13 cellular contexts compared by ENCODE assay signal in the genomic region with DNA sequence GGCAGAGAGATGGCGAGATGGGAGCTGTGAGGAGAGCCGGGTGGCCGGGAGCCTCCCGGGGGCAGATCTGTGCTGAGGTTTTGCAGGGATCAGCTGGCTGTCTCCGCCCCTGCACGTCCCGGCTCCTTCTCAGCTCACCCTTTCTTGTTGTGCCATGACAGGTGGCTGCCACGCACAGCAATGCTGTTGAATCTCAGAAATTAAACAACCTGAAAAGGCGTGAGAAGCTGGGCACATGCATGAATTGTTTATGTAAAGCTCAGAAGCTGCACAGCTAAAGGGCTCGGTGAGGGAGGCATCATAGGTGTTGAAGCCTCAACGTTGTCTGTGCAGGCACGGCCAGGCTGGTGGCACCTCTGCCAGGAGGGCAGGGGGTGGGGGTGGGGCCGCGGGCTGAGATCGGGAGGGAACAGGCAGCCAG. TPM values are rescaled to one million over a fixed set of nuclear protein-coding genes. Genes with fewer than 3 reads are reported as not detected.
DNase-seq lines count a peak whose midpoint lies in the region; ATAC-seq and TF ChIP-seq lines count a peak whose summit lies in the region.
"Had no signal": no experiment of that assay in that cellular context is flagged by ENCODE, and none has a peak within 500 bp of the region (broad histone marks: within the 10 kb centered on the region; RNA-seq: fewer than 3 reads in every experiment).

No MANE protein-coding gene starts in this region.

- H3K79me2 ChIP-seq in osteoblast (ENCODE audit: insufficient read depth, low read length), result no peaks in the 10 kb centered on the region

- H3K4me3 Mint-ChIP-seq in CD4-positive, alpha-beta T cell, result peak overlapping the region; percentile 7
- no peak overlapping the region for H3K4me3 Mint-ChIP-seq in chondrocyte (ENCODE audit: unreplicated experiment)
- H3K4me3 Mint-ChIP-seq: mesothelial cell of epicardium had no signal

- no peak for TF ChIP-seq CTCF in CD4-positive, alpha-beta T cell (IDR thresholded peaks at IDR 0.05)
- TF ChIP-seq CTCF in chondrocyte (IDR thresholded peaks at IDR 0.05), result no peak
- no peak for TF ChIP-seq CTCF in osteoblast (IDR thresholded peaks at IDR 0.05; ENCODE audit: extremely low read depth, low read depth, low read length)

- H3K4me3 ChIP-seq in osteoblast (ENCODE audit: insufficient read depth, low read length), result no peak overlapping the region
- H3K4me3 ChIP-seq: gastrocnemius medialis, thyroid gland had no signal

- no peaks in the 10 kb centered on the region for H3K36me3 ChIP-seq in osteoblast (ENCODE audit: insufficient read depth, low read length)
- H3K36me3 ChIP-seq: gastrocnemius medialis, thyroid gland had no signal

- DNase-seq in DMS 273 (lab: John Stamatoyannopoulos, UW; ENCODE audit: unreplicated experiment) (peak; percentile 59), DMS 273 treated with DMSO at 0.1 percent for 48 hours (lab: John Stamatoyannopoulos, UW) (no peak), NCI-H69 (lab: John Stamatoyannopoulos, UW) (peak; percentile 19), chondrocyte (ENCODE audit: low spot score) (peak; percentile 56), osteoblast (ENCODE audit: insufficient read length, low spot score, missing footprints) (no peak)
- no peak for DNase-seq in CD4-positive, alpha-beta T cell
- DNase-seq: gastrocnemius medialis, NCI-H1436, thyroid gland had no signal

- H3K27ac Mint-ChIP-seq in CD4-positive, alpha-beta T cell, result peak overlapping the region; percentile 2
- no peak overlapping the region for H3K27ac Mint-ChIP-seq in chondrocyte (ENCODE audit: unreplicated experiment)
- H3K27ac Mint-ChIP-seq: mesothelial cell of epicardium had no signal

- no peaks in the 10 kb centered on the region for H3K9me3 ChIP-seq in CD4-positive, alpha-beta T cell (ENCODE audit: control insufficient read depth, low read length)
- H3K9me3 ChIP-seq in osteoblast (ENCODE audit: low read depth, low read length), result no peaks in the 10 kb centered on the region
- H3K9me3 ChIP-seq: gastrocnemius medialis, thyroid gland had no signal

- no peak overlapping the region for H3K27ac ChIP-seq in CD4-positive, alpha-beta T cell (ENCODE audit: low read depth, low read length)
- no peak overlapping the region for H3K27ac ChIP-seq in osteoblast (ENCODE audit: low read depth, low read length)
- H3K27ac ChIP-seq: 22Rv1, gastrocnemius medialis, thyroid gland had no signal

- CTCF ChIA-PET in CD4-positive, alpha-beta T cell (lab: Charles Lee), result interaction anchor here (1.1 to 1.9 kb wide), 5 partner anchors 9 to 65 kb away, joined by 3 to 9 read pairs (median 4); partner anchors contain the start of gene PDCD1

- POLR2A ChIA-PET in CD4-positive, alpha-beta T cell (lab: Charles Lee), result interaction anchor here (0.6 to 2.2 kb wide), 7 partner anchors 9 to 553 kb away, joined by 3 to 9 read pairs (median 6); partner anchors contain the start of genes D2HGDH, HDLBP, ING5 and SEPTIN2

- no peaks in the 10 kb centered on the region for H4K20me1 ChIP-seq in osteoblast (ENCODE audit: insufficient read depth, low read length)

- peaks cover 52% of the 10 kb centered on the region for H3K4me1 Mint-ChIP-seq in CD4-positive, alpha-beta T cell (ENCODE audit: low read depth)
- no peaks in the 10 kb centered on the region for H3K4me1 Mint-ChIP-seq in chondrocyte (ENCODE audit: low read depth)

- peaks cover 19% of the 10 kb centered on the region for H3K27me3 Mint-ChIP-seq in CD4-positive, alpha-beta T cell
- peaks cover 28% of the 10 kb centered on the region for H3K27me3 Mint-ChIP-seq in chondrocyte (ENCODE audit: low read depth)

- H3K36me3 Mint-ChIP-seq in CD4-positive, alpha-beta T cell (ENCODE audit: low read depth), result no peaks in the 10 kb centered on the region
- no peaks in the 10 kb centered on the region for H3K36me3 Mint-ChIP-seq in chondrocyte (ENCODE audit: low read depth)
- H3K36me3 Mint-ChIP-seq: mesothelial cell of epicardium had no signal

- peak; percentile 37 for ATAC-seq in CD4-positive, alpha-beta T cell (ENCODE audit: poor library complexity)
- ATAC-seq in HG02870 (IDR thresholded peaks at IDR 0.05; ENCODE audit: unreplicated experiment), result no peak
- no peak for ATAC-seq in GM19395 (IDR thresholded peaks at IDR 0.05; ENCODE audit: unreplicated experiment)
- ATAC-seq: gastrocnemius medialis had no signal

- H3K4me2 ChIP-seq in osteoblast (ENCODE audit: insufficient read depth, low read length), result no peak overlapping the region

- H3K4me1 ChIP-seq in osteoblast (ENCODE audit: insufficient read depth, low read length), result no peaks in the 10 kb centered on the region
- H3K4me1 ChIP-seq: gastrocnemius medialis had no signal

- H3K9me3 Mint-ChIP-seq in CD4-positive, alpha-beta T cell, result no peaks in the 10 kb centered on the region
- no peaks in the 10 kb centered on the region for H3K9me3 Mint-ChIP-seq in chondrocyte (ENCODE audit: low read depth)

- intact Hi-C loops in CD4-positive, alpha-beta T cell (cut with DNase I, micrococcal nuclease), result loop anchor here in 1 of 2 experiments (5.0 to 10.0 kb wide), 2 partner anchors 36 to 54 kb away; no protein-coding TSS in a partner anchor

- no peak overlapping the region for H2AFZ ChIP-seq in osteoblast (ENCODE audit: low read length)

- H3K27me3 ChIP-seq in CD4-positive, alpha-beta T cell (ENCODE audit: control insufficient read depth, insufficient read depth, low read length), result no peaks in the 10 kb centered on the region
- H3K27me3 ChIP-seq in osteoblast (ENCODE audit: insufficient read depth, low read length), result peaks cover 26% of the 10 kb centered on the region

RNA-seq across cellular contexts. Expression of gene RTP5, which starts 0.9 kb away (rescaled TPM):
- under 1 TPM; 0.30 to 0.36 TPM for total RNA-seq in CD4-positive, alpha-beta T cell
- total RNA-seq in chondrocyte, result not detected in 3 replicates
- total RNA-seq in osteoblast, result not detected in 2 replicates
- total RNA-seq: gastrocnemius medialis, mesothelial cell of epicardium had no signal

RNA-seq across cellular contexts. Expression of gene PDCD1, which starts 10.0 kb away (rescaled TPM):
- total RNA-seq in CD4-positive, alpha-beta T cell, result 10 to 100 TPM in 1 of 2 experiments, 1 to 10 TPM in 1; 9.5 to 11.4 TPM
- total RNA-seq in chondrocyte, result not detected in 3 replicates
- total RNA-seq in osteoblast, result not detected in 2 replicates
- total RNA-seq: mesothelial cell of epicardium had no signal

RNA-seq across cellular contexts. Expression of gene NEU4, which starts 59.7 kb away (rescaled TPM):
- total RNA-seq in CD4-positive, alpha-beta T cell, result 1 to 10 TPM; 4.3 to 6.8 TPM
- total RNA-seq in chondrocyte (0.42 to 1.3 TPM (median 0.85 TPM) in 3 replicates), osteoblast (not detected in 2 replicates)

Comparison
In these comparisons a context has a peak if more than half of its experiments do, and no peak if none do; other contexts are left out.
1. DNase-seq: peak in DMS 273 (single experiment), NCI-H69 (single experiment) and chondrocyte (single experiment); none in DMS 273 treated with DMSO at 0.1 percent for 48 hours (single experiment), CD4-positive, alpha-beta T cell (0 of 10) and osteoblast (single experiment).
2. RNA of gene PDCD1, which starts 10.0 kb away (total RNA-seq): 9.5 to 11.4 TPM in CD4-positive, alpha-beta T cell; not detected in chondrocyte and not detected in osteoblast; every median in the first group is over 10 times any median in the second.